In genomic region chr12:5560242-5560641, GRCh38 we compare ENCODE assay signal across 28 cellular contexts.
"Had no signal": no experiment of that assay in that cellular context is flagged by ENCODE, and none has a peak within 500 bp of the region (broad histone marks: within the 10 kb centered on the region; RNA-seq: fewer than 3 reads in every experiment).

No MANE protein-coding gene starts in this region.

- H3K27me3 Mint-ChIP-seq: activated CD4-positive, alpha-beta memory T cell treated with anti-CD3 and anti-CD28 coated beads, Interleukin-2, amount 10 ng/mL, durations not matched to agents 7 days and 5 days; activated CD4-positive, alpha-beta T cell treated with anti-CD3 and anti-CD28 coated beads, Interleukin-2, amount 10 ng/mL, durations not matched to agents 7 days and 5 days had no signal

- H3K36me3 Mint-ChIP-seq: activated naive CD8-positive, alpha-beta T cell had no signal

- DNase-seq: activated CD4-positive, alpha-beta memory T cell treated with anti-CD3 and anti-CD28 coated beads, Interleukin-2, amount 10 ng/mL, durations not matched to agents 7 days and 5 days; activated CD4-positive, alpha-beta T cell treated with anti-CD3 and anti-CD28 coated beads for 36 hours; activated CD4-positive, alpha-beta T cell treated with anti-CD3 and anti-CD28 coated beads, Interleukin-2, amount 10 ng/mL, durations not matched to agents 7 days and 5 days; activated CD4-positive, alpha-beta T cell treated with anti-CD3 and anti-CD28 coated beads, Interleukin-2, amount 50 U/mL, for 4 hours; activated CD4-positive, CD25-positive, alpha-beta regulatory T cell; activated CD4-positive, CD25-positive, alpha-beta regulatory T cell treated with anti-CD3 and anti-CD28 coated beads, Interleukin-2, amount 50 U/mL, for 72 hours; activated CD8-positive, alpha-beta memory T cell treated with anti-CD3 and anti-CD28 coated beads, Interleukin-2, amount 50 U/mL, for 48 hours; activated effector memory CD4-positive, alpha-beta T cell treated with Interleukin-2 at 50 U/mL for 16 hours; activated gamma-delta T cell treated with Interleukin-2 at 50 U/mL for 16 hours; activated naive CD4-positive, alpha-beta T cell treated with anti-CD3 and anti-CD28 coated beads, Interleukin-2, amount 50 U/mL, for 16 hours; activated naive CD4-positive, alpha-beta T cell treated with Interleukin-2 at 50 U/mL for 16 hours; activated T-cell treated with anti-CD3 and anti-CD28 coated beads for 4 hours; activated T-cell treated with anti-CD3 and anti-CD28 coated beads, Interleukin-2, amount 50 U/mL, for 24 hours; activated T-cell treated with anti-CD3 and anti-CD28 coated beads, Interleukin-2, amount 50 U/mL, for 72 hours; amygdala; aorta; body of pancreas; caudate nucleus; colonic mucosa; effector CD8-positive, alpha-beta T cell; erythroblast; foreskin keratinocyte; gastrocnemius medialis; glutamatergic neuron; T-helper 2 cell had no signal

- H3K4me3 Mint-ChIP-seq: activated CD4-positive, alpha-beta memory T cell treated with anti-CD3 and anti-CD28 coated beads, Interleukin-2, amount 10 ng/mL, durations not matched to agents 7 days and 5 days; activated CD4-positive, alpha-beta T cell treated with anti-CD3 and anti-CD28 coated beads for 36 hours; activated CD4-positive, alpha-beta T cell treated with anti-CD3 and anti-CD28 coated beads, Interleukin-2, amount 10 ng/mL, durations not matched to agents 7 days and 5 days; activated naive CD8-positive, alpha-beta T cell; activated T-cell treated with anti-CD3 and anti-CD28 coated beads, Interleukin-2, amount 50 U/mL, for 24 hours; activated T-cell treated with anti-CD3 and anti-CD28 coated beads, Interleukin-2, amount 50 U/mL, for 72 hours; activated T-helper 17 cell treated with anti-CD3 and anti-CD28 coated beads, Interleukin-2, amount 50 U/mL, for 72 hours had no signal

- H3K27me3 ChIP-seq: body of pancreas, colonic mucosa, foreskin keratinocyte had no signal

- H3K4me1 Mint-ChIP-seq: activated CD4-positive, alpha-beta memory T cell treated with anti-CD3 and anti-CD28 coated beads, Interleukin-2, amount 10 ng/mL, durations not matched to agents 7 days and 5 days; activated CD4-positive, alpha-beta T cell treated with anti-CD3 and anti-CD28 coated beads for 36 hours; activated CD4-positive, alpha-beta T cell treated with anti-CD3 and anti-CD28 coated beads, Interleukin-2, amount 10 ng/mL, durations not matched to agents 7 days and 5 days; activated T-helper 17 cell treated with anti-CD3 and anti-CD28 coated beads, Interleukin-2, amount 50 U/mL, for 72 hours had no signal

- H3K4me1 ChIP-seq: body of pancreas, colonic mucosa, esophagus muscularis mucosa, foreskin keratinocyte, gastrocnemius medialis had no signal

- H3K27ac Mint-ChIP-seq: activated CD4-positive, alpha-beta memory T cell treated with anti-CD3 and anti-CD28 coated beads, Interleukin-2, amount 10 ng/mL, durations not matched to agents 7 days and 5 days; activated CD4-positive, alpha-beta T cell treated with anti-CD3 and anti-CD28 coated beads for 36 hours; activated CD4-positive, alpha-beta T cell treated with anti-CD3 and anti-CD28 coated beads, Interleukin-2, amount 10 ng/mL, durations not matched to agents 7 days and 5 days; activated naive CD8-positive, alpha-beta T cell; activated T-cell treated with anti-CD3 and anti-CD28 coated beads, Interleukin-2, amount 50 U/mL, for 24 hours; activated T-cell treated with anti-CD3 and anti-CD28 coated beads, Interleukin-2, amount 50 U/mL, for 72 hours; activated T-helper 17 cell treated with anti-CD3 and anti-CD28 coated beads, Interleukin-2, amount 50 U/mL, for 72 hours had no signal

- H3K27ac ChIP-seq: body of pancreas, colonic mucosa, esophagus muscularis mucosa, foreskin keratinocyte, gastrocnemius medialis had no signal

- H3K9me3 Mint-ChIP-seq: activated CD4-positive, alpha-beta T cell treated with anti-CD3 and anti-CD28 coated beads, Interleukin-2, amount 10 ng/mL, durations not matched to agents 7 days and 5 days; activated T-cell treated with anti-CD3 and anti-CD28 coated beads, Interleukin-2, amount 50 U/mL, for 24 hours; activated T-cell treated with anti-CD3 and anti-CD28 coated beads, Interleukin-2, amount 50 U/mL, for 72 hours had no signal

- H3K4me3 ChIP-seq: body of pancreas, colonic mucosa, esophagus muscularis mucosa, gastrocnemius medialis had no signal

- H3K9me3 ChIP-seq: body of pancreas, colonic mucosa, esophagus muscularis mucosa, gastrocnemius medialis had no signal

- H3K36me3 ChIP-seq: colonic mucosa, gastrocnemius medialis had no signal

- ATAC-seq: activated CD4-positive, alpha-beta T cell treated with anti-CD3 and anti-CD28 coated beads for 36 hours; activated T-cell treated with anti-CD3 and anti-CD28 coated beads, Interleukin-2, amount 50 U/mL, for 72 hours; activated T-helper 17 cell treated with anti-CD3 and anti-CD28 coated beads, Interleukin-2, amount 50 U/mL, for 72 hours; body of pancreas; foreskin keratinocyte; gastrocnemius medialis had no signal
